ENCODE assay signal across 8 cellular contexts in the genomic region with DNA sequence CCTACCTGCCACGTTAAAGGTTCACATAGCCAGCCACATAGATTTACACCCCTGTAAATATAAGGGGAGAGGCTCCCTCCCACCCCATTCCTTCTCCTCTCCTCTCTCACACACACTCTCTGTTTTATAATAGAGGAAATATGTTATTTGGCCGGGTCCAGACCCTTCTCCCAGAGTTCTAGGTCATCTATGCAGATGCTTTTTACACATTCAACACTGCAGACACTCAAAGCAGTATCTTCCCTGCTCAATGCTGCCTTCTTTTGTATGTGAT. TPM values are rescaled to one million over a fixed set of nuclear protein-coding genes. Genes with fewer than 3 reads are reported as not detected.
DNase-seq lines count a peak whose midpoint lies in the region; ATAC-seq and TF ChIP-seq lines count a peak whose summit lies in the region.

No MANE protein-coding gene starts in this region.

- H3K9me3 ChIP-seq in BLaER1 (peaks cover 18% of the 10 kb centered on the region), Karpas-422 (ENCODE audit: low read length) (no peaks in the 10 kb centered on the region)

- peak overlapping the region; percentile 96 for H3K4me3 ChIP-seq in BLaER1
- peak overlapping the region; percentile 85 for H3K4me3 ChIP-seq in Karpas-422 (ENCODE audit: low read length)

- ATAC-seq in natural killer cell = no peak
- ATAC-seq in GM21526 (IDR thresholded peaks at IDR 0.05; ENCODE audit: low FRiP score, unreplicated experiment) = no peak
- ATAC-seq in GM21825 (IDR thresholded peaks at IDR 0.05; ENCODE audit: unreplicated experiment) = no peak
- ATAC-seq in left lobe of liver = no peak

- H3K27ac ChIP-seq in BLaER1 = peak overlapping the region; percentile 98
- peak overlapping the region; percentile 32; the same call in 1 of the 2 replicates for H3K27ac ChIP-seq in Karpas-422 (ENCODE audit: low read length)

- peaks cover 43% of the 10 kb centered on the region for H3K4me1 Mint-ChIP-seq in chondrocyte (ENCODE audit: low read depth)
- H3K4me1 Mint-ChIP-seq in natural killer cell = peaks cover 48 to 50% of the 10 kb centered on the region in 2 donors

- H4K20me1 ChIP-seq in BLaER1 (peaks cover 31% of the 10 kb centered on the region), Karpas-422 (ENCODE audit: insufficient read depth, low read depth, low read length) (peaks cover 24% of the 10 kb centered on the region; the same call in 1 of the 2 replicates)

- H3K4me1 ChIP-seq in BLaER1 (peaks cover 56% of the 10 kb centered on the region), Karpas-422 (ENCODE audit: low read length) (peaks cover 45% of the 10 kb centered on the region)

- H3K4me2 ChIP-seq in BLaER1 (peak overlapping the region; percentile 92), Karpas-422 (ENCODE audit: low read depth, low read length, poor library complexity, severe bottlenecking) (peak overlapping the region; percentile 99)

- H3K36me3 ChIP-seq in BLaER1 (peaks cover 18% of the 10 kb centered on the region), Karpas-422 (ENCODE audit: insufficient read depth, low read length) (peaks cover 14% of the 10 kb centered on the region; the same call in 1 of the 2 replicates)

- H3K27ac Mint-ChIP-seq in chondrocyte (ENCODE audit: unreplicated experiment) (peak overlapping the region; percentile 88), natural killer cell (peak overlapping the region; percentile 82 to 94)

- H3K27me3 ChIP-seq in BLaER1 = no peaks in the 10 kb centered on the region
- H3K27me3 ChIP-seq in Karpas-422 (ENCODE audit: low read length) = no peaks in the 10 kb centered on the region

- H3K36me3 Mint-ChIP-seq in chondrocyte (ENCODE audit: low read depth) (no peaks in the 10 kb centered on the region), natural killer cell (no peaks in the 10 kb centered on the region)

- H3K9ac ChIP-seq in BLaER1 = peak overlapping the region; percentile 98
- peak overlapping the region; percentile 98 for H3K9ac ChIP-seq in Karpas-422 (ENCODE audit: low read length)

- DNase-seq in Karpas-422 (no peak), chondrocyte (ENCODE audit: low spot score) (no peak), natural killer cell (no peak), left lobe of liver (ENCODE audit: low spot score) (no peak)
- DNase-seq in activated CD4-positive, CD25-positive, alpha-beta regulatory T cell treated with anti-CD3 and anti-CD28 coated beads, Interleukin-2, amount 50 U/mL, for 72 hours = no peak

- H3K27me3 Mint-ChIP-seq in chondrocyte (ENCODE audit: low read depth) = no peaks in the 10 kb centered on the region
- H3K27me3 Mint-ChIP-seq in natural killer cell (ENCODE audit: low read depth in 2 of 2) = no peaks in the 10 kb centered on the region

- H3K9me2 ChIP-seq in Karpas-422 (replicated peaks; ENCODE audit: insufficient read depth, low read length) = no peaks in the 10 kb centered on the region

- H3K4me3 Mint-ChIP-seq in chondrocyte (ENCODE audit: unreplicated experiment) = peak overlapping the region; percentile 96
- H3K4me3 Mint-ChIP-seq in natural killer cell = peak overlapping the region; percentile 89

- intact Hi-C loops in natural killer cell (cut with micrococcal nuclease) = loop anchor here (2.0 kb wide), 1 partner anchor 558 kb away; a partner anchor contains a TSS

- no peak for TF ChIP-seq CTCF in chondrocyte (IDR thresholded peaks at IDR 0.05)
- TF ChIP-seq CTCF in natural killer cell (IDR thresholded peaks at IDR 0.05) = no peak

- H3K79me2 ChIP-seq in Karpas-422 (ENCODE audit: low read length) = peaks cover 43% of the 10 kb centered on the region

- H3K9me3 Mint-ChIP-seq in chondrocyte (ENCODE audit: low read depth) = no peaks in the 10 kb centered on the region
- H3K9me3 Mint-ChIP-seq in natural killer cell = no peaks in the 10 kb centered on the region

- peak overlapping the region; percentile 79 for H2AFZ ChIP-seq in Karpas-422 (ENCODE audit: low read length)

RNA-seq across cellular contexts. Expression of a gene that starts 0.7 kb away (rescaled TPM):
- 154 and 156 TPM in 2 replicates for total RNA-seq in Karpas-422 (2014; rRNA removed; shearing (Covaris generic); ENCODE audit: low replicate concordance)
- total RNA-seq in chondrocyte = 43.2 to 53.0 TPM (median 46.7 TPM) in 3 replicates
- total RNA-seq in natural killer cell = 10 to 100 TPM; 79.5 to 89.7 (median 80.9) TPM
- 16.9 TPM for total RNA-seq in left lobe of liver
